In genomic region chr3:88219138-88219792, GRCh38 we compare ENCODE assay signal across 8 cellular contexts.
DNase-seq lines count a peak whose midpoint lies in the region; ATAC-seq and TF ChIP-seq lines count a peak whose summit lies in the region.

No MANE protein-coding gene starts in this region.

- intact Hi-C loops in activated naive CD4-positive, alpha-beta T cell treated with anti-CD3 and anti-CD28 coated beads for 36 hours (cut with micrococcal nuclease) = loop anchor here (1.0 to 5.0 kb wide), 3 partner anchors 880 to 1873 kb away; no protein-coding TSS in a partner anchor
- intact Hi-C loops in CD14-positive monocyte (cut with micrococcal nuclease) = no loop called here

- H4K20me1 ChIP-seq in Karpas-422 (ENCODE audit: insufficient read depth, low read depth, low read length) = no peaks in the 10 kb centered on the region

- H3K9me3 ChIP-seq in Karpas-422 (ENCODE audit: low read length) (no peaks in the 10 kb centered on the region), SJCRH30 (replicated peaks) (no peaks in the 10 kb centered on the region)

- ATAC-seq in GM21786 (IDR thresholded peaks at IDR 0.05; ENCODE audit: unreplicated experiment) = peak; percentile 87

- H3K79me2 ChIP-seq in Karpas-422 (ENCODE audit: low read length) = no peaks in the 10 kb centered on the region

- CTCF ChIA-PET in activated naive CD4-positive, alpha-beta T cell treated with anti-CD3 and anti-CD28 coated beads for 36 hours (lab: Charles Lee) = interaction anchor here (0.6 to 1.6 kb wide), 11 partner anchors 10 to 1891 kb away, joined by 3 to 6 read pairs (median 3); no protein-coding TSS in a partner anchor

- no peaks in the 10 kb centered on the region for H3K36me3 Mint-ChIP-seq in activated naive CD4-positive, alpha-beta T cell treated with anti-CD3 and anti-CD28 coated beads for 36 hours (ENCODE audit: low read depth)
- no peaks in the 10 kb centered on the region for H3K36me3 Mint-ChIP-seq in CD14-positive monocyte

- no peak overlapping the region for H3K4me3 Mint-ChIP-seq in activated naive CD4-positive, alpha-beta T cell treated with anti-CD3 and anti-CD28 coated beads for 36 hours
- no peak overlapping the region for H3K4me3 Mint-ChIP-seq in CD14-positive monocyte

- no peaks in the 10 kb centered on the region for H3K36me3 ChIP-seq in Karpas-422 (ENCODE audit: insufficient read depth, low read length)
- H3K36me3 ChIP-seq in SJCRH30 = no peaks in the 10 kb centered on the region

- no peak overlapping the region for H3K4me2 ChIP-seq in Karpas-422 (ENCODE audit: low read depth, low read length, poor library complexity, severe bottlenecking)

- no peak overlapping the region for H3K4me3 ChIP-seq in Karpas-422 (ENCODE audit: low read length)
- no peak overlapping the region for H3K4me3 ChIP-seq in SJCRH30

- H3K27me3 ChIP-seq in Karpas-422 (ENCODE audit: low read length) = no peaks in the 10 kb centered on the region
- H3K27me3 ChIP-seq in SJCRH30 = no peaks in the 10 kb centered on the region

- H3K9me2 ChIP-seq in Karpas-422 (replicated peaks; ENCODE audit: insufficient read depth, low read length) = no peaks in the 10 kb centered on the region

- H3K27ac Mint-ChIP-seq in activated naive CD4-positive, alpha-beta T cell treated with anti-CD3 and anti-CD28 coated beads for 36 hours = no peak overlapping the region
- H3K27ac Mint-ChIP-seq in CD14-positive monocyte = no peak overlapping the region

- no peaks in the 10 kb centered on the region for H3K4me1 Mint-ChIP-seq in activated naive CD4-positive, alpha-beta T cell treated with anti-CD3 and anti-CD28 coated beads for 36 hours (ENCODE audit: low read depth)
- no peaks in the 10 kb centered on the region for H3K4me1 Mint-ChIP-seq in CD14-positive monocyte

- peak; percentile 55 for DNase-seq in activated naive CD4-positive, alpha-beta T cell treated with anti-CD3 and anti-CD28 coated beads for 36 hours
- DNase-seq in activated naive CD4-positive, alpha-beta T cell (lab: John Stamatoyannopoulos, UW) = no peak
- DNase-seq in Karpas-422 (peak; percentile 84), SJCRH30 (peak; percentile 56 to 69), fibroblast of gingiva (ENCODE audit: low read depth) (peak; percentile 55), nucleus accumbens (lab: John Stamatoyannopoulos, UW) (peak in 36 of 56 donors; percentile 2 to 64 (median 16)), CD14-positive monocyte (ENCODE audit: low spot score) (no peak)

- no peaks in the 10 kb centered on the region for H3K4me1 ChIP-seq in Karpas-422 (ENCODE audit: low read length)
- no peaks in the 10 kb centered on the region for H3K4me1 ChIP-seq in SJCRH30

- H3K27me3 Mint-ChIP-seq in activated naive CD4-positive, alpha-beta T cell treated with anti-CD3 and anti-CD28 coated beads for 36 hours (ENCODE audit: low read depth) = peaks cover 4% of the 10 kb centered on the region
- peaks cover 2% of the 10 kb centered on the region in 3 donors for H3K27me3 Mint-ChIP-seq in CD14-positive monocyte (ENCODE audit: low read depth in 3 of 3)

- H3K27ac ChIP-seq in Karpas-422 (ENCODE audit: low read length) (no peak overlapping the region), SJCRH30 (no peak overlapping the region)

- H3K9me3 Mint-ChIP-seq in activated naive CD4-positive, alpha-beta T cell treated with anti-CD3 and anti-CD28 coated beads for 36 hours = no peaks in the 10 kb centered on the region
- H3K9me3 Mint-ChIP-seq in CD14-positive monocyte = peaks cover 0 to 3% (median 0%) of the 10 kb centered on the region in 7 donors

- H3K9ac ChIP-seq in Karpas-422 (ENCODE audit: low read length) = no peak overlapping the region

- TF ChIP-seq CTCF in CD14-positive monocyte (IDR thresholded peaks at IDR 0.05) = no peak

- no peak overlapping the region for H2AFZ ChIP-seq in Karpas-422 (ENCODE audit: low read length)

Comparison
In these comparisons a context has a peak if more than half of its experiments do, and no peak if none do; other contexts are left out.
1. DNase-seq: peak in activated naive CD4-positive, alpha-beta T cell treated with anti-CD3 and anti-CD28 coated beads for 36 hours (single experiment), Karpas-422 (single experiment), SJCRH30 (2 of 2), fibroblast of gingiva (single experiment) and nucleus accumbens (36 of 56); none in activated naive CD4-positive, alpha-beta T cell (0 of 4) and CD14-positive monocyte (single experiment).